Comparison of ENCODE assay signal across 1 cellular context in the genomic region with DNA sequence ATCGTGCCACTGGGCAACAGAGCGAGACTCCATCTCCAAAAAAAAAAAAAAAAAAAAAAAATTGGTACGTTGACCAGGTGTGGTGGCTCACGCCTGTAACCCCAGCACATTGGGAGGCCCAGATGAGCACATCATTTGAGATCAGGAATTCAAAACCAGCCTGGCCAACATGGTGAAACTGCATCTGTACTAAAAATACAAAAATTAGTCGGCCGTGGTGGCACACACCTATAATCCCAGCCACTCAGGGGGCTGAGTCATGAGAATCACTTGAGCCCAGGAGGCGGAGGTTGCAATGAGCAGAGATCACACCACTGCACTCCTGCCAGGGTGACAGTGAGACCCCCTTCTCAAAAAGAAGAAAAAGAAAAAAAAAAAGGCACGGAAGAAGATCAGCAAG.
TF ChIP-seq lines count a peak whose summit lies in the region.

No MANE protein-coding gene starts in this region.

TF ChIP-seq in HEK293, 187 proteins besides CTCF, POLR2A, EP300 and RAD21:
- TF ChIP-seq, protein P1, sequence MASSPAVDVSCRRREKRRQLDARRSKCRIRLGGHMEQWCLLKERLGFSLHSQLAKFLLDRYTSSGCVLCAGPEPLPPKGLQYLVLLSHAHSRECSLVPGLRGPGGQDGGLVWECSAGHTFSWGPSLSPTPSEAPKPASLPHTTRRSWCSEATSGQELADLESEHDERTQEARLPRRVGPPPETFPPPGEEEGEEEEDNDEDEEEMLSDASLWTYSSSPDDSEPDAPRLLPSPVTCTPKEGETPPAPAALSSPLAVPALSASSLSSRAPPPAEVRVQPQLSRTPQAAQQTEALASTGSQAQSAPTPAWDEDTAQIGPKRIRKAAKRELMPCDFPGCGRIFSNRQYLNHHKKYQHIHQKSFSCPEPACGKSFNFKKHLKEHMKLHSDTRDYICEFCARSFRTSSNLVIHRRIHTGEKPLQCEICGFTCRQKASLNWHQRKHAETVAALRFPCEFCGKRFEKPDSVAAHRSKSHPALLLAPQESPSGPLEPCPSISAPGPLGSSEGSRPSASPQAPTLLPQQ (tag by site-specific recombination; IDR thresholded peaks at IDR 0.05): no peak
- TF ChIP-seq, protein P2, sequence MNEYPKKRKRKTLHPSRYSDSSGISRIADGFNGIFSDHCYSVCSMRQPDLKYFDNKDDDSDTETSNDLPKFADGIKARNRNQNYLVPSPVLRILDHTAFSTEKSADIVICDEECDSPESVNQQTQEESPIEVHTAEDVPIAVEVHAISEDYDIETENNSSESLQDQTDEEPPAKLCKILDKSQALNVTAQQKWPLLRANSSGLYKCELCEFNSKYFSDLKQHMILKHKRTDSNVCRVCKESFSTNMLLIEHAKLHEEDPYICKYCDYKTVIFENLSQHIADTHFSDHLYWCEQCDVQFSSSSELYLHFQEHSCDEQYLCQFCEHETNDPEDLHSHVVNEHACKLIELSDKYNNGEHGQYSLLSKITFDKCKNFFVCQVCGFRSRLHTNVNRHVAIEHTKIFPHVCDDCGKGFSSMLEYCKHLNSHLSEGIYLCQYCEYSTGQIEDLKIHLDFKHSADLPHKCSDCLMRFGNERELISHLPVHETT (tag by site-specific recombination; IDR thresholded peaks at IDR 0.05): no peak
- TF ChIP-seq ZNF391 (tag by site-specific recombination; IDR thresholded peaks at IDR 0.05; ENCODE audit: borderline replicate concordance, low read depth): no peak
- TF ChIP-seq ZNF362 (tag by site-specific recombination; IDR thresholded peaks at IDR 0.05): 0 out of 2 replicates have a peak, but pooled peaks have one; percentile 31
